ENCODE assay signal across 13 cellular contexts in genomic region chr9:2494571-2494970, GRCh38.
DNase-seq lines count a peak whose midpoint lies in the region; ATAC-seq and TF ChIP-seq lines count a peak whose summit lies in the region.
"Had no signal": no experiment of that assay in that cellular context is flagged by ENCODE, and none has a peak within 500 bp of the region (broad histone marks: within the 10 kb centered on the region; RNA-seq: fewer than 3 reads in every experiment).

No MANE protein-coding gene starts in this region.

- POLR2A ChIA-PET in RWPE1 (lab: Yijun Ruan, JAX; ENCODE audit: low non-redundant PET), result no interaction called here

- intact Hi-C loops in lower leg skin (cut with DNase I; ENCODE audit: low total_unique reads), result no loop called here

- DNase-seq in GM03348 (ENCODE audit: low spot score) (peak; percentile 74), RPMI7951 (ENCODE audit: low read depth) (peak; percentile 48), foreskin fibroblast (peak; percentile 61 to 81), non-pigmented ciliary epithelial cell (ENCODE audit: low read depth) (peak; percentile 55), lower leg skin (ENCODE audit: low spot score in 2 of 2) (no peak), RWPE1 (ENCODE audit: low spot score) (no peak), GM13977 (ENCODE audit: low spot score) (no peak)
- DNase-seq: activated CD4-positive, alpha-beta T cell treated with anti-CD3 and anti-CD28 coated beads, Interleukin-2, amount 50 U/mL, for 48 hours; small intestine; stimulated activated CD8-positive, alpha-beta memory T cell treated with anti-CD3 and anti-CD28 coated beads, Interleukin-4, amount 100 ng/mL, for 48 hours had no signal

- H3K27ac ChIP-seq in RWPE1, result no peak overlapping the region
- H3K27ac ChIP-seq: epithelial cell of prostate, SK-N-MC had no signal

- TF ChIP-seq POLR2A in lower leg skin (IDR thresholded peaks at IDR 0.05), result no peak

- H3K4me3 ChIP-seq in foreskin fibroblast (ENCODE audit: low read depth in 1 of 2, low read length in 2 of 2) (no peak overlapping the region), lower leg skin (ENCODE audit: low read depth, poor library complexity, severe bottlenecking) (no peak overlapping the region)
- H3K4me3 ChIP-seq: SK-N-MC had no signal

- TF ChIP-seq CTCF in foreskin fibroblast (IDR thresholded peaks at IDR 0.05; ENCODE audit: low read depth, low read length) (no peak), lower leg skin (IDR thresholded peaks at IDR 0.05) (no peak), RWPE1 (conservative IDR thresholded peaks at IDR 0.05; ENCODE audit: low read depth) (no peak), GM13977 (IDR thresholded peaks at IDR 0.05; ENCODE audit: extremely low read depth, insufficient read depth, missing control alignments) (no peak)

- WGBS in lower leg skin, 2 donors, result 97 to 100% methylated on average over 2 of the region's 2 CpGs

- ATAC-seq in HG03565 (IDR thresholded peaks at IDR 0.05; ENCODE audit: unreplicated experiment), result no peak

- CTCF ChIA-PET in RWPE1 (lab: Yijun Ruan, JAX), result no interaction called here

- in situ Hi-C loops in GM13977 (cut with MboI; ENCODE audit: low pct_unique_long_range_greater_than_20kb, low sequenced_read_pairs, unreplicated experiment), result no loop called here

Comparison
In these comparisons a context has a peak if more than half of its experiments do, and no peak if none do; other contexts are left out.
1. DNase-seq: peak in GM03348 (single experiment), RPMI7951 (single experiment), foreskin fibroblast (2 of 2) and non-pigmented ciliary epithelial cell (single experiment); none in lower leg skin (0 of 2), RWPE1 (single experiment) and GM13977 (single experiment).